In the genomic region with DNA sequence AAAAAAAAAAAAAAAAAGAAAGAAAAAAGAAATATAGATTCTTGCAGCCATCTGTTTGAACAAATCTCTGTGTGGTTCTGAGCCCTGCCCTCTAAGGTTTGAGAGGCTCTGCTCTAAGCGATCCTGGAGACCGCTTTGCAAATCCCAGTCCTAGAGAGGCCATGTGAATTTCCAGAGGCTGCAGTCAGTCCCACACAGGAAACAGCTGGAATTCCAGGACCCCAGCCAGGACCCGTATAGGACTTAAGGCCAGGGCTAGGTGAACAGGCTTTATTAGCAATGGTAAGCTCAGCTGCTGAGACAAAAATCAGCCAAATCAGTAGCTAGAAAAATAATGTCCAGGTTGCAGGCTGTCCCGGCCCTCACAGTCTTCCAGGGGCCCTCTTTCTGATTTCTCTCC, we compare ENCODE assay signal across 23 cellular contexts.
"Had no signal": no experiment of that assay in that cellular context is flagged by ENCODE, and none has a peak within 500 bp of the region (broad histone marks: within the 10 kb centered on the region; RNA-seq: fewer than 3 reads in every experiment).

No MANE protein-coding gene starts in this region.

- H3K4me1 Mint-ChIP-seq: memory B cell; naive thymus-derived CD4-positive, alpha-beta T cell; stimulated activated naive B cell treated with anti-CD40 and anti-IgM and Interleukin-4, amounts not matched to agents 10 μg/mL and 1 μg/mL and 100 μg/mL, for 72 hours had no signal

- H3K36me3 Mint-ChIP-seq: memory B cell; natural killer cell treated with Interleukin-12 subunit alpha and Interleukin-12 subunit beta and Interleukin-15 and Interleukin-18, amount 100 ng/mL, for 72 hours; stimulated activated naive B cell treated with anti-CD40 and anti-IgM and Interleukin-4, amounts not matched to agents 10 μg/mL and 1 μg/mL and 100 μg/mL, for 72 hours had no signal

- ATAC-seq: left cardiac atrium; left lobe of liver; mucosa of descending colon; naive thymus-derived CD4-positive, alpha-beta T cell; natural killer cell treated with Interleukin-12 subunit alpha and Interleukin-12 subunit beta and Interleukin-15 and Interleukin-18, amount 100 ng/mL, for 72 hours; right lobe of liver; stimulated activated naive B cell treated with anti-CD40 and anti-IgM and Interleukin-4, amounts not matched to agents 10 μg/mL and 1 μg/mL and 100 μg/mL, for 72 hours; stimulated activated naive CD8-positive, alpha-beta T cell treated with anti-CD3 and anti-CD28 coated beads, Interleukin-15, Interleukin-2, amounts not matched to agents 100 U/mL and 50 U/mL, for 24 hours had no signal

- H3K9me3 Mint-ChIP-seq: natural killer cell treated with Interleukin-12 subunit alpha and Interleukin-12 subunit beta and Interleukin-15 and Interleukin-18, amount 100 ng/mL, for 72 hours had no signal

- H3K4me3 Mint-ChIP-seq: memory B cell; naive thymus-derived CD4-positive, alpha-beta T cell; natural killer cell treated with Interleukin-12 subunit alpha and Interleukin-12 subunit beta and Interleukin-15 and Interleukin-18, amount 100 ng/mL, for 72 hours; stimulated activated naive B cell treated with anti-CD40 and anti-IgM and Interleukin-4, amounts not matched to agents 10 μg/mL and 1 μg/mL and 100 μg/mL, for 72 hours had no signal

- DNase-seq: hippocampal formation; kidney glomerular epithelial cell; left cardiac atrium; midbrain; mucosa of descending colon; naive thymus-derived CD4-positive, alpha-beta T cell; nucleus accumbens; right lobe of liver; stimulated activated CD4-positive, alpha-beta T cell treated with anti-CD3 and anti-CD28 coated beads, Interleukin-12 subunit alpha, Interleukin-12 subunit beta, amount 100 ng/mL, for 4 hours; stimulated activated CD4-positive, alpha-beta T cell treated with anti-CD3 and anti-CD28 coated beads, Interleukin-15, amount 100 ng/mL, for 24 hours; stimulated activated CD4-positive, alpha-beta T cell treated with anti-CD3 and anti-CD28 coated beads, Interleukin-2, amount 100 ng/mL, for 24 hours; stimulated activated CD4-positive, alpha-beta T cell treated with anti-CD3 and anti-CD28 coated beads, Interleukin-4, amount 100 ng/mL, for 1 hour; stimulated activated naive B cell treated with anti-CD40 and anti-IgM and Interleukin-4, amounts not matched to agents 10 μg/mL and 1 μg/mL and 100 μg/mL, for 72 hours; stimulated activated naive CD8-positive, alpha-beta T cell treated with anti-CD3 and anti-CD28 coated beads, Interleukin-15, Interleukin-2, amounts not matched to agents 100 U/mL and 50 U/mL, for 24 hours; stomach; testis; thyroid gland; transverse colon; upper lobe of left lung had no signal

- H3K27me3 Mint-ChIP-seq: natural killer cell treated with Interleukin-12 subunit alpha and Interleukin-12 subunit beta and Interleukin-15 and Interleukin-18, amount 100 ng/mL, for 72 hours had no signal

- H3K27ac Mint-ChIP-seq: memory B cell; naive thymus-derived CD4-positive, alpha-beta T cell; natural killer cell treated with Interleukin-12 subunit alpha and Interleukin-12 subunit beta and Interleukin-15 and Interleukin-18, amount 100 ng/mL, for 72 hours; progenitor cell of endocrine pancreas; stimulated activated naive B cell treated with anti-CD40 and anti-IgM and Interleukin-4, amounts not matched to agents 10 μg/mL and 1 μg/mL and 100 μg/mL, for 72 hours had no signal
